Comparison of ENCODE assay signal across 15 cellular contexts in genomic region chr13:94020426-94020825, GRCh38.
"Had no signal": no experiment of that assay in that cellular context is flagged by ENCODE, and none has a peak within 500 bp of the region (broad histone marks: within the 10 kb centered on the region; RNA-seq: fewer than 3 reads in every experiment).

No MANE protein-coding gene starts in this region.

- H3K4me1 ChIP-seq: heart right ventricle, right atrium auricular region, vagina had no signal

- H3K36me3 ChIP-seq: heart right ventricle, ovary, right atrium auricular region, vagina had no signal

- H3K27ac ChIP-seq: dorsolateral prefrontal cortex, heart right ventricle, ovary, right atrium auricular region, vagina had no signal

- H3K9me3 ChIP-seq: ovary, right atrium auricular region, vagina had no signal

- H3K27me3 ChIP-seq: dorsolateral prefrontal cortex, heart right ventricle, ovary, right atrium auricular region, vagina had no signal

- DNase-seq: cortex of kidney; dorsolateral prefrontal cortex; effector CD8-positive, alpha-beta T cell; heart right ventricle; islet precursor cell; natural killer cell; ovary; small intestine; stimulated activated CD4-positive, alpha-beta T cell treated with anti-CD3 and anti-CD28 coated beads, Interleukin-2, amount 100 ng/mL, for 48 hours; stimulated activated naive CD4-positive, alpha-beta T cell treated with Interleukin-2 at 50 U/mL for 16 hours; trophoblast cell had no signal

- H3K36me3 Mint-ChIP-seq: natural killer cell had no signal

- H3K4me3 ChIP-seq: dorsolateral prefrontal cortex, heart right ventricle, ovary, right atrium auricular region, vagina had no signal

- FAIRE-seq: frontal cortex, small intestine had no signal

- H3K4me3 Mint-ChIP-seq: natural killer cell, neural crest cell had no signal

- H3K27ac Mint-ChIP-seq: natural killer cell had no signal

- H3K4me1 Mint-ChIP-seq: natural killer cell had no signal
